In genomic region chr2:44398243-44398897, GRCh38 we compare ENCODE assay signal across 1 cellular context.
TF ChIP-seq lines count a peak whose summit lies in the region.

No MANE protein-coding gene starts in this region.

TF ChIP-seq in K562, 482 proteins besides CTCF, POLR2A, EP300 and RAD21:
- no peak for TF ChIP-seq ZNF3 (CRISPR knock-in tag; IDR thresholded peaks at IDR 0.05)
- no peak for TF ChIP-seq TRIM24 (IDR thresholded peaks at IDR 0.05)
- peak; percentile 39 for TF ChIP-seq ZNF316 (IDR thresholded peaks at IDR 0.05)
- peak; percentile 5; the same call in 1 of the 2 replicates for TF ChIP-seq C11orf30 (IDR thresholded peaks at IDR 0.05; ENCODE audit: low read depth)
